Comparison of ENCODE assay signal across 28 cellular contexts in the genomic region with DNA sequence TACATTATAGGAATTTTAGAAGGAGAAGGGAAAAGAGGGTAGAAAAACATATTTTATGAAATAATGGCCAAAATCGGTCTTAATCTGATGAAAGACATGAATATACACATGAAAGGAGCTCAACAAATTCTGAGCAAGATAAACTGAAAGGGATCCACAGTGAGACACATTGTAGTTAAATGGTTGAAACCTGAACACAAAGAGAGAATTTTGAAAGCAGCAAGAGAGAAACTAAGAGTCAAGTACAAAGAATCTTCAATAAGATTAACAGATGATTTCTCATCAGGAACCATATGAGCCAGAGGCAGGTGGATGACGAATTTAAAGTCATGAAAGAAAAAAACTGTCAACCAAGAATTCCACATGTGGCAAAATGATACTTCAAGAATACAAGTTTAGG.
"Had no signal": no experiment of that assay in that cellular context is flagged by ENCODE, and none has a peak within 500 bp of the region (broad histone marks: within the 10 kb centered on the region; RNA-seq: fewer than 3 reads in every experiment).

No MANE protein-coding gene starts in this region.

- H3K9me3 ChIP-seq: ovary, testis, uterus had no signal

- ATAC-seq: natural killer cell; psoas muscle; right cardiac atrium; sciatic nerve; stimulated activated memory B cell treated with anti-CD40 and anti-IgM and Interleukin-4, amounts not matched to agents 10 μg/mL and 1 μg/mL and 100 μg/mL, for 72 hours; stimulated activated naive CD8-positive, alpha-beta T cell treated with anti-CD3 and anti-CD28 coated beads, Interleukin-15, amount 100 ng/mL, for 72 hours; stimulated activated naive CD8-positive, alpha-beta T cell treated with anti-CD3 and anti-CD28 coated beads, Interleukin-15, Interleukin-2, amounts not matched to agents 100 U/mL and 50 U/mL, for 24 hours; upper lobe of right lung had no signal

- H3K27ac ChIP-seq: neural progenitor cell, ovary, parathyroid adenoma, psoas muscle, skin epidermis, spleen, suprapubic skin, testis, tibial artery, transverse colon, upper lobe of right lung, uterus had no signal

- H3K4me1 ChIP-seq: neural progenitor cell, parathyroid adenoma, psoas muscle, spleen, suprapubic skin, testis, tibial artery, transverse colon, upper lobe of right lung, uterus had no signal

- H3K4me2 ChIP-seq: neural progenitor cell, smooth muscle cell had no signal

- H3K79me2 ChIP-seq: parathyroid adenoma had no signal

- H3K4me3 ChIP-seq: neural progenitor cell, ovary, psoas muscle, skin epidermis, smooth muscle cell, spleen, suprapubic skin, testis, tibial artery, transverse colon, upper lobe of right lung, uterus had no signal

- H3K36me3 ChIP-seq: neural progenitor cell, ovary, spleen, suprapubic skin, tibial artery, transverse colon, upper lobe of right lung, uterus had no signal

- DNase-seq: natural killer cell; occipital lobe; ovary; posterior cingulate gyrus; psoas muscle; right cardiac atrium; spleen; stimulated activated CD4-positive, alpha-beta T cell treated with anti-CD3 and anti-CD28 coated beads, Interleukin-12 subunit alpha, Interleukin-12 subunit beta, amount 100 ng/mL, for 4 hours; stimulated activated CD4-positive, alpha-beta T cell treated with anti-CD3 and anti-CD28 coated beads, Interleukin-1b, Interleukin-23, amount 100 ng/mL, for 48 hours; stimulated activated CD4-positive, alpha-beta T cell treated with anti-CD3 and anti-CD28 coated beads, Interleukin-4, amount 100 ng/mL, for 1 hour; stimulated activated CD4-positive, alpha-beta T cell treated with anti-CD3 and anti-CD28 coated beads, Interleukin-4, amount 100 ng/mL, for 4 hours; stimulated activated CD8-positive, alpha-beta memory T cell treated with anti-CD3 and anti-CD28 coated beads, Interleukin-4, amount 100 ng/mL, for 48 hours; stimulated activated naive CD4-positive, alpha-beta T cell; stimulated activated naive CD8-positive, alpha-beta T cell treated with anti-CD3 and anti-CD28 coated beads, Interleukin-15, amount 100 ng/mL, for 72 hours; stimulated activated naive CD8-positive, alpha-beta T cell treated with anti-CD3 and anti-CD28 coated beads, Interleukin-15, Interleukin-2, amounts not matched to agents 100 U/mL and 50 U/mL, for 24 hours; substantia nigra; testis; tibial artery; transverse colon; upper lobe of right lung; uterus had no signal

- H2AFZ ChIP-seq: neural progenitor cell, parathyroid adenoma had no signal

- H3K9ac ChIP-seq: neural progenitor cell, parathyroid adenoma had no signal

- H3K27me3 ChIP-seq: neural progenitor cell, ovary, testis, tibial artery, uterus had no signal
